ENCODE assay signal across 11 cellular contexts in genomic region chr2:224523626-224524577, GRCh38.
A peak's percentile ranks its signal among the peaks of the same experiment; 100 is the strongest.
DNase-seq lines count a peak whose midpoint lies in the region; ATAC-seq and TF ChIP-seq lines count a peak whose summit lies in the region.
"Had no signal": no experiment of that assay in that cellular context is flagged by ENCODE, and none has a peak within 500 bp of the region (broad histone marks: within the 10 kb centered on the region; RNA-seq: fewer than 3 reads in every experiment).

No MANE protein-coding gene starts in this region.

- peak; percentile 41 to 46 for ATAC-seq in lower lobe of right lung

- H3K36me3 ChIP-seq in HEK293 (ENCODE audit: control insufficient read depth in 2 of 2, insufficient read depth in 1 of 2, low read length in 2 of 2) (no peaks in the 10 kb centered on the region; a peak in 1 of 3 replicates), lower lobe of right lung (no peaks in the 10 kb centered on the region)

- H3K27me3 Mint-ChIP-seq in T-helper 1 cell treated with Interleukin-12 subunit alpha and Interleukin-12 subunit beta and Interleukin-4 antibody, amounts not matched to agents 30 μg/mL and 1 μg/mL, for 36 hours (ENCODE audit: low read depth), result no peaks in the 10 kb centered on the region

- H3K4me1 ChIP-seq in HEK293 (ENCODE audit: control insufficient read depth, insufficient read depth, low read length) (peaks cover 37% of the 10 kb centered on the region), lower lobe of right lung (peaks cover 74% of the 10 kb centered on the region)

- 0 out of 2 replicates have a peak overlapping the region, but pooled peaks have one; percentile 5 for H3K27ac ChIP-seq in HEK293 (ENCODE audit: extremely low read depth, low read depth, low read length)
- no peak overlapping the region for H3K27ac ChIP-seq in lower lobe of right lung

- TF ChIP-seq CTCF in GM12864 (IDR thresholded peaks at IDR 0.05; ENCODE audit: low read depth, low read length, missing control alignments), result no peak
- no peak for TF ChIP-seq CTCF in HEK293 (tag by site-specific recombination; IDR thresholded peaks at IDR 0.05)
- TF ChIP-seq CTCF in lower lobe of right lung (IDR thresholded peaks at IDR 0.05), result no peak

- intact Hi-C loops in lower lobe of right lung (cut with DNase I), result no loop called here

- H3K36me3 Mint-ChIP-seq in T-helper 1 cell treated with Interleukin-12 subunit alpha and Interleukin-12 subunit beta and Interleukin-4 antibody, amounts not matched to agents 30 μg/mL and 1 μg/mL, for 36 hours (ENCODE audit: low read depth), result peaks cover 3% of the 10 kb centered on the region

- H3K4me3 ChIP-seq in GM12864 (ENCODE audit: low read depth, low read length) (peak overlapping the region; percentile 31; the same call in 1 of the 2 replicates), HEK293 (ENCODE audit: low read depth, low read length) (no peak overlapping the region), lower lobe of right lung (no peak overlapping the region)

- no peaks in the 10 kb centered on the region for H3K9me3 ChIP-seq in HEK293 (ENCODE audit: control insufficient read depth, insufficient read depth, low read depth, low read length)
- H3K9me3 ChIP-seq in lower lobe of right lung, result no peaks in the 10 kb centered on the region

- CTCF ChIA-PET in HEK293 (lab: Yijun Ruan, JAX), result interaction anchor here (0.6 to 1.0 kb wide), 4 partner anchors 10 to 155 kb away, joined by 3 to 4 read pairs (median 4); no protein-coding TSS in a partner anchor

- POLR2A ChIA-PET in HEK293 (lab: Yijun Ruan, JAX), result no interaction called here

- no peaks in the 10 kb centered on the region for H3K9me3 Mint-ChIP-seq in T-helper 1 cell treated with Interleukin-12 subunit alpha and Interleukin-12 subunit beta and Interleukin-4 antibody, amounts not matched to agents 30 μg/mL and 1 μg/mL, for 36 hours
- H3K9me3 Mint-ChIP-seq: neural crest cell had no signal

- peaks cover 57% of the 10 kb centered on the region for H3K4me1 Mint-ChIP-seq in T-helper 1 cell treated with Interleukin-12 subunit alpha and Interleukin-12 subunit beta and Interleukin-4 antibody, amounts not matched to agents 30 μg/mL and 1 μg/mL, for 36 hours (ENCODE audit: low read depth)

- no peaks in the 10 kb centered on the region for H3K27me3 ChIP-seq in lower lobe of right lung (ENCODE audit: low read depth)

- peak overlapping the region; percentile 77 for H3K27ac Mint-ChIP-seq in T-helper 1 cell treated with Interleukin-12 subunit alpha and Interleukin-12 subunit beta and Interleukin-4 antibody, amounts not matched to agents 30 μg/mL and 1 μg/mL, for 36 hours

- DNase-seq in GM12864 (ENCODE audit: low read depth) (no peak), lower lobe of right lung (no peak), kidney glomerular epithelial cell (lab: John Stamatoyannopoulos, UW) (no peak), NCI-H1048 (lab: John Stamatoyannopoulos, UW) (no peak), ureter (ENCODE audit: low spot score) (no peak)
- no peak for DNase-seq in stimulated activated naive CD4-positive, alpha-beta T cell treated with Interleukin-2 at 50 U/mL for 16 hours (lab: John Stamatoyannopoulos, UW)
- DNase-seq: cerebellar nuclear complex, NCI-H526 treated with DMSO at 0.1 percent for 48 hours had no signal

- H3K4me3 Mint-ChIP-seq in T-helper 1 cell treated with Interleukin-12 subunit alpha and Interleukin-12 subunit beta and Interleukin-4 antibody, amounts not matched to agents 30 μg/mL and 1 μg/mL, for 36 hours, result peak overlapping the region; percentile 48
- H3K4me3 Mint-ChIP-seq: neural crest cell had no signal

TF ChIP-seq in HEK293, 187 proteins besides CTCF, POLR2A, EP300 and RAD21:
- TF ChIP-seq TRIM28 (IDR thresholded peaks at IDR 0.05; ENCODE audit: borderline replicate concordance, low read length) (peak; percentile 30; the same call in 1 of the 2 replicates), ZNF239 (tag by site-specific recombination; IDR thresholded peaks at IDR 0.05) (no peak), KLF17 (tag by site-specific recombination; IDR thresholded peaks at IDR 0.05) (no peak), MEIS1 (CRISPR knock-in tag; IDR thresholded peaks at IDR 0.05; ENCODE audit: borderline replicate concordance) (no peak), PRDM1 (tag by site-specific recombination; IDR thresholded peaks at IDR 0.05) (peak; percentile 90)
- TF ChIP-seq, protein P1, sequence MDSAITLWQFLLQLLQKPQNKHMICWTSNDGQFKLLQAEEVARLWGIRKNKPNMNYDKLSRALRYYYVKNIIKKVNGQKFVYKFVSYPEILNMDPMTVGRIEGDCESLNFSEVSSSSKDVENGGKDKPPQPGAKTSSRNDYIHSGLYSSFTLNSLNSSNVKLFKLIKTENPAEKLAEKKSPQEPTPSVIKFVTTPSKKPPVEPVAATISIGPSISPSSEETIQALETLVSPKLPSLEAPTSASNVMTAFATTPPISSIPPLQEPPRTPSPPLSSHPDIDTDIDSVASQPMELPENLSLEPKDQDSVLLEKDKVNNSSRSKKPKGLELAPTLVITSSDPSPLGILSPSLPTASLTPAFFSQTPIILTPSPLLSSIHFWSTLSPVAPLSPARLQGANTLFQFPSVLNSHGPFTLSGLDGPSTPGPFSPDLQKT (IDR thresholded peaks at IDR 0.05; ENCODE audit: borderline replicate concordance, low read depth, low read length), result no peak
- TF ChIP-seq, protein P2, sequence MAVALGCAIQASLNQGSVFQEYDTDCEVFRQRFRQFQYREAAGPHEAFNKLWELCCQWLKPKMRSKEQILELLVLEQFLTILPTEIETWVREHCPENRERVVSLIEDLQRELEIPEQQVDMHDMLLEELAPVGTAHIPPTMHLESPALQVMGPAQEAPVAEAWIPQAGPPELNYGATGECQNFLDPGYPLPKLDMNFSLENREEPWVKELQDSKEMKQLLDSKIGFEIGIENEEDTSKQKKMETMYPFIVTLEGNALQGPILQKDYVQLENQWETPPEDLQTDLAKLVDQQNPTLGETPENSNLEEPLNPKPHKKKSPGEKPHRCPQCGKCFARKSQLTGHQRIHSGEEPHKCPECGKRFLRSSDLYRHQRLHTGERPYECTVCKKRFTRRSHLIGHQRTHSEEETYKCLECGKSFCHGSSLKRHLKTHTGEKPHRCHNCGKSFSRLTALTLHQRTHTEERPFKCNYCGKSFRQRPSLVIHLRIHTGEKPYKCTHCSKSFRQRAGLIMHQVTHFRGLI (tag by site-specific recombination; IDR thresholded peaks at IDR 0.05), result peak; percentile 76
